ENCODE assay signal across 9 cellular contexts in genomic region chr4:147733614-147734344, GRCh38. TPM values are rescaled to one million over a fixed set of nuclear protein-coding genes. Genes with fewer than 3 reads are reported as not detected.
A peak's percentile ranks its signal among the peaks of the same experiment; 100 is the strongest.
DNase-seq lines count a peak whose midpoint lies in the region; ATAC-seq and TF ChIP-seq lines count a peak whose summit lies in the region.
"Had no signal": no experiment of that assay in that cellular context is flagged by ENCODE, and none has a peak within 500 bp of the region (broad histone marks: within the 10 kb centered on the region; RNA-seq: fewer than 3 reads in every experiment).

No MANE protein-coding gene starts in this region.

- H3K4me3 Mint-ChIP-seq in CD4-positive, alpha-beta memory T cell, result peak overlapping the region; percentile 86 to 95 (median 93)
- peak overlapping the region; percentile 82 for H3K4me3 Mint-ChIP-seq in endodermal cell
- H3K4me3 Mint-ChIP-seq in neural progenitor cell, result peak overlapping the region; percentile 93

- H3K4me1 ChIP-seq in CD4-positive, alpha-beta memory T cell (ENCODE audit: insufficient read depth, low read length), result peaks cover 26% of the 10 kb centered on the region
- H3K4me1 ChIP-seq in NT2/D1 (ENCODE audit: insufficient read depth, insufficient read length) (peaks cover 3% of the 10 kb centered on the region), endodermal cell (ENCODE audit: control insufficient read depth, insufficient read depth, low read length) (peaks cover 3% of the 10 kb centered on the region), neural progenitor cell (peaks cover 46% of the 10 kb centered on the region)

- H4K20me1 ChIP-seq in neural progenitor cell (ENCODE audit: low read depth), result peaks cover 33% of the 10 kb centered on the region

- CTCF ChIA-PET in CD4-positive, alpha-beta memory T cell (lab: Charles Lee; ENCODE audit: partially characterized antibody), result interaction anchor here (0.8 to 1.2 kb wide), 2 partner anchors 132 to 133 kb away, joined by 3 to 4 read pairs; no protein-coding TSS in a partner anchor

- H3K4me2 ChIP-seq in neural progenitor cell, result peak overlapping the region; percentile 89

- H3F3A ChIP-seq in neural progenitor cell (ENCODE audit: low read depth), result peaks cover 76% of the 10 kb centered on the region

- no peak overlapping the region for H3K27ac ChIP-seq in CD4-positive, alpha-beta memory T cell (ENCODE audit: low read depth, low read length)
- H3K27ac ChIP-seq in endodermal cell (ENCODE audit: low read depth, low read length), result no peak overlapping the region
- H3K27ac ChIP-seq in neural progenitor cell, result no peak overlapping the region

- TF ChIP-seq CTCF in endodermal cell (conservative IDR thresholded peaks at IDR 0.05) (peak; percentile 10), neural progenitor cell (IDR thresholded peaks at IDR 0.05) (peak; percentile 24), GM20000 (IDR thresholded peaks at IDR 0.05; ENCODE audit: extremely low read depth, missing control alignments) (no peak)

- no peak for DNase-seq in CD4-positive, alpha-beta memory T cell
- DNase-seq in NT2/D1 (ENCODE audit: low read depth, low spot score) (no peak), endodermal cell (peak; percentile 65), neural progenitor cell (ENCODE audit: low spot score) (peak; percentile 26), GM20000 (ENCODE audit: low spot score) (no peak), activated gamma-delta T cell (lab: John Stamatoyannopoulos, UW) (no peak), HK-2 (ENCODE audit: unreplicated experiment) (no peak)
- DNase-seq: GOT3 had no signal

- H3K27ac Mint-ChIP-seq in CD4-positive, alpha-beta memory T cell, result peak overlapping the region; percentile 23 to 90 (median 38)
- H3K27ac Mint-ChIP-seq in endodermal cell (peak overlapping the region; percentile 10), neural progenitor cell (no peak overlapping the region)

- no peak overlapping the region for H2AFZ ChIP-seq in neural progenitor cell (replicated peaks)

- H3K27me3 ChIP-seq in CD4-positive, alpha-beta memory T cell (ENCODE audit: insufficient read depth, low read length), result no peaks in the 10 kb centered on the region
- H3K27me3 ChIP-seq in NT2/D1 (ENCODE audit: insufficient read depth, insufficient read length), result peaks cover 43% of the 10 kb centered on the region
- H3K27me3 ChIP-seq in endodermal cell (ENCODE audit: control insufficient read depth, insufficient read depth, low read length, poor library complexity, severe bottlenecking), result peaks cover 20% of the 10 kb centered on the region
- peaks cover 23% of the 10 kb centered on the region for H3K27me3 ChIP-seq in neural progenitor cell

- no peaks in the 10 kb centered on the region for H3K9me3 ChIP-seq in CD4-positive, alpha-beta memory T cell (ENCODE audit: control insufficient read depth in 1 of 2, low read length in 2 of 2)
- no peaks in the 10 kb centered on the region for H3K9me3 ChIP-seq in NT2/D1 (ENCODE audit: insufficient read depth, low read length)
- H3K9me3 ChIP-seq in endodermal cell (ENCODE audit: control insufficient read depth, low read length), result no peaks in the 10 kb centered on the region
- H3K9me3 ChIP-seq in neural progenitor cell (ENCODE audit: low read depth), result no peaks in the 10 kb centered on the region

- H3K36me3 ChIP-seq in CD4-positive, alpha-beta memory T cell (ENCODE audit: insufficient read depth, low read length), result no peaks in the 10 kb centered on the region
- H3K36me3 ChIP-seq in NT2/D1 (ENCODE audit: insufficient read depth, insufficient read length, low read length), result no peaks in the 10 kb centered on the region
- H3K36me3 ChIP-seq in endodermal cell (ENCODE audit: control insufficient read depth, insufficient read depth, low read length), result no peaks in the 10 kb centered on the region
- no peaks in the 10 kb centered on the region for H3K36me3 ChIP-seq in neural progenitor cell

- no peaks in the 10 kb centered on the region for H3K27me3 Mint-ChIP-seq in CD4-positive, alpha-beta memory T cell
- H3K27me3 Mint-ChIP-seq in endodermal cell (ENCODE audit: insufficient read depth) (peaks cover 20% of the 10 kb centered on the region), neural progenitor cell (ENCODE audit: insufficient read depth, low read depth) (peaks cover 27% of the 10 kb centered on the region)

- peaks cover 30 to 47% (median 43%) of the 10 kb centered on the region in 4 donors for H3K4me1 Mint-ChIP-seq in CD4-positive, alpha-beta memory T cell
- peaks cover 41% of the 10 kb centered on the region for H3K4me1 Mint-ChIP-seq in endodermal cell
- H3K4me1 Mint-ChIP-seq in neural progenitor cell, result peaks cover 53% of the 10 kb centered on the region

- H3K36me3 Mint-ChIP-seq in CD4-positive, alpha-beta memory T cell, result peaks cover 0 to 11% of the 10 kb centered on the region in 2 donors
- H3K36me3 Mint-ChIP-seq in endodermal cell (ENCODE audit: low read depth) (no peaks in the 10 kb centered on the region), neural progenitor cell (no peaks in the 10 kb centered on the region)

- WGBS in endodermal cell (ENCODE audit: insufficient coverage in 1 of 2, insufficient read length in 1 of 2), 2 experiments, result 55 to 59% methylated on average over 11 of the region's 11 CpGs

- intact Hi-C loops in CD4-positive, alpha-beta memory T cell (cut with micrococcal nuclease), result loop anchor here (5.0 kb wide), 2 partner anchors 59 to 1796 kb away; partner anchors contain the start of gene ZNF827

- peaks cover 67% of the 10 kb centered on the region for H3K79me2 ChIP-seq in neural progenitor cell (ENCODE audit: low read depth)

- H3K9ac ChIP-seq in NT2/D1 (ENCODE audit: insufficient read length, low read depth) (no peak overlapping the region), endodermal cell (ENCODE audit: extremely low read depth, low read length, poor library complexity, severe bottlenecking) (no peak overlapping the region), neural progenitor cell (no peak overlapping the region)

- peaks cover 0 to 1% (median 0%) of the 10 kb centered on the region in 8 donors for H3K9me3 Mint-ChIP-seq in CD4-positive, alpha-beta memory T cell
- no peaks in the 10 kb centered on the region for H3K9me3 Mint-ChIP-seq in endodermal cell
- no peaks in the 10 kb centered on the region for H3K9me3 Mint-ChIP-seq in neural progenitor cell

- no peak for ATAC-seq in GM18511 (IDR thresholded peaks at IDR 0.05; ENCODE audit: unreplicated experiment)

- H3K4me3 ChIP-seq in CD4-positive, alpha-beta memory T cell (ENCODE audit: low read length in 2 of 2), result no peak overlapping the region
- peak overlapping the region; percentile 85 for H3K4me3 ChIP-seq in NT2/D1 (ENCODE audit: insufficient read length, low read depth)
- peak overlapping the region; percentile 87 for H3K4me3 ChIP-seq in endodermal cell (ENCODE audit: low read length)
- H3K4me3 ChIP-seq in neural progenitor cell, result peak overlapping the region; percentile 94

- POLR2A ChIA-PET in CD4-positive, alpha-beta memory T cell (lab: Charles Lee; ENCODE audit: partially characterized antibody), result interaction anchor here (1.5 to 3.8 kb wide), 2 partner anchors 43 to 49 kb away, joined by 3 to 34 read pairs; partner anchors contain the start of gene PRMT9

RNA-seq across cellular contexts. Expression of gene ARHGAP10, which starts 1.9 kb away (rescaled TPM):
- total RNA-seq in CD4-positive, alpha-beta memory T cell, result 1 to 10 TPM; 8.2 to 8.3 TPM
- 1 to 10 TPM; 6.4 to 7.4 TPM for polyA plus RNA-seq in CD4-positive, alpha-beta memory T cell
- total RNA-seq in endodermal cell (10 to 100 TPM in 1 of 2 donors, 1 to 10 TPM in 1; 9.1 to 11.8 TPM), neural progenitor cell (ENCODE audit: low replicate concordance) (20.2 and 20.3 TPM in 2 replicates)
- polyA plus RNA-seq in endodermal cell (2013, experiment 1 of 2), result 3.4 TPM
- 3.6 TPM for polyA plus RNA-seq in endodermal cell (2013, experiment 2 of 2)

RNA-seq across cellular contexts. Expression of gene PRMT9, which starts 49.8 kb away (rescaled TPM):
- total RNA-seq in CD4-positive, alpha-beta memory T cell, result 10 to 100 TPM; 12.1 to 12.6 TPM
- 1 to 10 TPM; 4.6 to 6.7 TPM for polyA plus RNA-seq in CD4-positive, alpha-beta memory T cell
- total RNA-seq in endodermal cell (10 to 100 TPM; 15.3 to 17.3 TPM), neural progenitor cell (ENCODE audit: low replicate concordance) (16.8 and 24.8 TPM in 2 replicates)
- polyA plus RNA-seq in endodermal cell (2013, experiment 1 of 2), result 10.2 TPM
- 8.1 TPM for polyA plus RNA-seq in endodermal cell (2013, experiment 2 of 2)

Comparison
In these comparisons a context has a peak if more than half of its experiments do, and no peak if none do; other contexts are left out.
1. DNase-seq: peak in endodermal cell (single experiment) and neural progenitor cell (single experiment); none in CD4-positive, alpha-beta memory T cell (0 of 5), NT2/D1 (single experiment), GM20000 (single experiment), activated gamma-delta T cell (single experiment) and HK-2 (single experiment).
2. H3K4me3 ChIP-seq: peak in NT2/D1 (single experiment), endodermal cell (single experiment) and neural progenitor cell (single experiment); none in CD4-positive, alpha-beta memory T cell (0 of 2).
3. Peak in every context shown above with its lines, with median percentiles within 50 percentile points of each other: H3K4me3 Mint-ChIP-seq.